19 cellular contexts compared by ENCODE assay signal in the genomic region with DNA sequence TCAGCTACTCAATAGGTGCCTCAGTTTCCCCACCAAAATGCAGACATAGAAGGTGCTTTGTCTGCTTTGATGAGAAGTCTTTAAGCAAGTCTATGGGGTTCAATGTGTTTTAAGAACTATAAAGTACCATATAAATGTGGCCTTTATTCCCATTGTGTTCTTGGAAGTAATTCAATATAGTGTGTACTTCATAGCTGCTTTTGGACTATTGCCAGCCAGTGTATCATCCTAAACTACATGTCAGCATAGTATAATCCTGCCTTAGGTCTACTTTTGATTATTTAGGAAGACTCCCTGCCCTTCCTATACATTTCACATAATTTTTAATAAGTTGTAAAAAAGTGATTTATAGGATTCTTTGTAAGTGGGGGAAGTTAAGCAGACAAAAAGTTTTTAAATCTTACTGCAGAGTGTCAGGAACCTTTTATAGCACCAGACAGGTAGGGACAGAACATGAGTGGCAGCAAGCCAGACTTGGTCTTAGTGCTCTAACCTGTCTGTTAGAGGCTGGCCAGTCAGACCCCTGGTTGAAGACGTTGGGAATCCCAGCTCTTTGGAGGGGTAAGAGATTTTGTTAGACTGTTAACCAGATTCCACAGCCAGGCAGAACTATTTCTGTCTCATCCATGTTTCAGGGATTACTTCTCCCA.
"Had no signal": no experiment of that assay in that cellular context is flagged by ENCODE, and none has a peak within 500 bp of the region (broad histone marks: within the 10 kb centered on the region; RNA-seq: fewer than 3 reads in every experiment).

No MANE protein-coding gene starts in this region.

- H3K4me1 Mint-ChIP-seq: activated CD4-positive, alpha-beta T cell treated with anti-CD3 and anti-CD28 coated beads for 36 hours; activated naive CD8-positive, alpha-beta T cell treated with anti-CD3 and anti-CD28 coated beads for 36 hours had no signal

- FAIRE-seq: colon had no signal

- H3K9me3 Mint-ChIP-seq: activated CD8-positive, alpha-beta T cell treated with anti-CD3 and anti-CD28 coated beads for 36 hours; activated naive CD8-positive, alpha-beta T cell treated with anti-CD3 and anti-CD28 coated beads for 36 hours; activated T-cell treated with anti-CD3 and anti-CD28 coated beads, Interleukin-2, amount 50 U/mL, for 72 hours had no signal

- H3K27me3 Mint-ChIP-seq: activated CD4-positive, alpha-beta T cell treated with anti-CD3 and anti-CD28 coated beads for 36 hours; activated CD8-positive, alpha-beta T cell treated with anti-CD3 and anti-CD28 coated beads for 36 hours; activated naive CD8-positive, alpha-beta T cell treated with anti-CD3 and anti-CD28 coated beads for 36 hours; naive thymus-derived CD4-positive, alpha-beta T cell had no signal

- H3K9me3 ChIP-seq: gastroesophageal sphincter, lower lobe of right lung, sigmoid colon, upper lobe of left lung had no signal

- H3K4me3 Mint-ChIP-seq: activated CD4-positive, alpha-beta T cell treated with anti-CD3 and anti-CD28 coated beads for 36 hours; activated CD8-positive, alpha-beta T cell treated with anti-CD3 and anti-CD28 coated beads for 36 hours; activated naive CD8-positive, alpha-beta T cell treated with anti-CD3 and anti-CD28 coated beads for 36 hours; activated T-cell treated with anti-CD3 and anti-CD28 coated beads, Interleukin-2, amount 50 U/mL, for 72 hours; naive thymus-derived CD4-positive, alpha-beta T cell had no signal

- H3K27ac Mint-ChIP-seq: activated CD4-positive, alpha-beta T cell treated with anti-CD3 and anti-CD28 coated beads for 36 hours; activated CD8-positive, alpha-beta T cell treated with anti-CD3 and anti-CD28 coated beads for 36 hours; activated naive CD8-positive, alpha-beta T cell treated with anti-CD3 and anti-CD28 coated beads for 36 hours; activated T-cell treated with anti-CD3 and anti-CD28 coated beads, Interleukin-2, amount 50 U/mL, for 72 hours had no signal

- DNase-seq: activated CD4-positive, alpha-beta T cell treated with anti-CD3 and anti-CD28 coated beads for 36 hours; activated CD8-positive, alpha-beta memory T cell treated with anti-CD3 and anti-CD28 coated beads, Interleukin-2, amount 50 U/mL, for 4 hours; activated CD8-positive, alpha-beta T cell treated with anti-CD3 and anti-CD28 coated beads for 36 hours; activated gamma-delta T cell treated with Interleukin-2 at 50 U/mL for 16 hours; activated naive CD8-positive, alpha-beta T cell treated with anti-CD3 and anti-CD28 coated beads for 36 hours; activated T-cell treated with anti-CD3 and anti-CD28 coated beads, Interleukin-2, amount 50 U/mL, for 72 hours; anterior cingulate cortex; lower lobe of right lung; naive thymus-derived CD4-positive, alpha-beta T cell; nucleus accumbens; sigmoid colon; stimulated activated CD4-positive, alpha-beta T cell treated with anti-CD3 and anti-CD28 coated beads, Interleukin-12 subunit alpha, Interleukin-12 subunit beta, amount 100 ng/mL, for 4 hours; stimulated activated naive CD4-positive, alpha-beta T cell; substantia nigra; T-helper 1 cell; upper lobe of left lung; WERI-Rb-1 had no signal

- ATAC-seq: activated CD4-positive, alpha-beta T cell treated with anti-CD3 and anti-CD28 coated beads for 36 hours; activated CD8-positive, alpha-beta T cell treated with anti-CD3 and anti-CD28 coated beads for 36 hours; activated T-cell treated with anti-CD3 and anti-CD28 coated beads, Interleukin-2, amount 50 U/mL, for 72 hours; gastroesophageal sphincter; lower lobe of right lung; naive thymus-derived CD4-positive, alpha-beta T cell had no signal

- H3K4me3 ChIP-seq: gastroesophageal sphincter, lower lobe of right lung, sigmoid colon, upper lobe of left lung had no signal
